ENCODE assay signal across 7 cellular contexts in the genomic region with DNA sequence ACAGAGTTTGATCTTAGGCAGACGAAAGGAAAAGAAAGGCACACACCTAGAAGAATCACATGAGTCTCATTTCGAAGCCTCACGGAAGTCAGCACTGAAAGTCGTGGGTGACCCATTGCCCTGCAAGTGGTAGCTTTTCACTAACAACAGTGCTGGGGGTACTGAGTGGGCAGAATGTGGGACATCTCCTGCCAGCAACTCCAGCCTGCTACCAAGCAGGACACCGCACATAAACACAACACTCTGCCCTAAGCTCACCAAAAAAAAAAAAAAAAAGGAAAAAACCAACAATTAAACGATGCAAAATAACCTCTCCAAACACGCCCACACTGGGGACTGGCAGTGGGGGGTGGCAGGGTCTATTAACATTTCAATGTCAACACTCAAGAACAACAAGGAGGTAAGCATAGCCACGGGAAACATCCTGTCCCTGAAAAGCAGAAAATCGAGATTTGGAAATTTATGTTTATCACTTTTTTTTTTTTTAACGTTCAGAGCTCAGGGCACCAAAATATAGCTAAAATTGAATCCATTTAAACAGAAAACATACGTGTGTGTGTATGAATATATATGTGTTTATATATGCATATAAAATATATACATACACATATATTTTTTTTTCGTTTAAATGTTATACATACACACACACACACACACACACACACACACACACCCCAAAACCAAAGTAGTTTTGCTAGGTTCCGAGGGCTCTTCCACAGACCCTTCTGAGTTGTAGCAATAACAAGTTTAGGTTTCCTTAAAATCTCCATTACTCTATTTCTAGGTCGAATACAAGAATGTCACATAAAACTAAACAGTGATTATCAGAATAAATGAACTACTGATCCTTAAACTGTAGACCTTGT. TPM values are rescaled to one million over a fixed set of nuclear protein-coding genes. Genes with fewer than 3 reads are reported as not detected.
DNase-seq lines count a peak whose midpoint lies in the region; ATAC-seq, FAIRE-seq and TF ChIP-seq lines count a peak whose summit lies in the region.

No MANE protein-coding gene starts in this region.

- TF ChIP-seq EP300 in gastroesophageal sphincter (IDR thresholded peaks at IDR 0.05), result no peak

- peak overlapping the region; percentile 95 for H3K4me3 ChIP-seq in HUES64 (ENCODE audit: low read length)
- peak overlapping the region; percentile 96 to 98 for H3K4me3 ChIP-seq in gastroesophageal sphincter
- H3K4me3 ChIP-seq in prostate gland, result peak overlapping the region; percentile 80 to 82

- H3K9me3 ChIP-seq in HUES64 (ENCODE audit: insufficient read depth, low read depth, low read length) (no peaks in the 10 kb centered on the region), gastroesophageal sphincter (no peaks in the 10 kb centered on the region), prostate gland (no peaks in the 10 kb centered on the region)

- no peaks in the 10 kb centered on the region for H3K27me3 ChIP-seq in HUES64 (ENCODE audit: insufficient read depth, low read length)
- H3K27me3 ChIP-seq in gastroesophageal sphincter, result no peaks in the 10 kb centered on the region
- H3K27me3 ChIP-seq in prostate gland (replicated peaks; ENCODE audit: insufficient read depth), result no peaks in the 10 kb centered on the region

- no peak for ATAC-seq in gastroesophageal sphincter
- ATAC-seq in HG02571 (IDR thresholded peaks at IDR 0.05; ENCODE audit: unreplicated experiment), result no peak

- no peak for TF ChIP-seq CTCF in gastroesophageal sphincter (IDR thresholded peaks at IDR 0.05)
- TF ChIP-seq CTCF in prostate gland (IDR thresholded peaks at IDR 0.05), result no peak

- H3K36me3 ChIP-seq in HUES64 (ENCODE audit: insufficient read depth, low read length), result peaks cover 7% of the 10 kb centered on the region
- no peaks in the 10 kb centered on the region for H3K36me3 ChIP-seq in gastroesophageal sphincter
- no peaks in the 10 kb centered on the region for H3K36me3 ChIP-seq in prostate gland

- H3K4me1 ChIP-seq in HUES64 (ENCODE audit: insufficient read depth, low read length) (peaks cover 44% of the 10 kb centered on the region), gastroesophageal sphincter (peaks cover 0 to 59% (median 0%) of the 10 kb centered on the region in 3 donors), prostate gland (replicated peaks) (no peaks in the 10 kb centered on the region)

- no peak for TF ChIP-seq POLR2A in GM12892 (IDR thresholded peaks at IDR 0.05; ENCODE audit: low read depth, low read length)
- TF ChIP-seq POLR2A in gastroesophageal sphincter (IDR thresholded peaks at IDR 0.05), result no peak
- TF ChIP-seq POLR2A in prostate gland (IDR thresholded peaks at IDR 0.05), result no peak

- WGBS in HUES64, result 0% methylated on average over 11 of the region's 14 CpGs
- WGBS in gastroesophageal sphincter (ENCODE audit: low coverage in 1 of 2), 2 donors, result 8% methylated on average over 11 to 14 of the region's 14 CpGs
- WGBS in prostate gland, result 6% methylated on average over 14 of the region's 14 CpGs

- H3K9ac ChIP-seq in HUES64 (ENCODE audit: low read depth, low read length), result peak overlapping the region; percentile 96

- peak; percentile 28 for DNase-seq in GM12892 (ENCODE audit: insufficient read length)
- peak; percentile 57 for DNase-seq in activated CD8-positive, alpha-beta memory T cell treated with anti-CD3 and anti-CD28 coated beads, Interleukin-2, amount 50 U/mL, for 48 hours
- DNase-seq in prostate gland (ENCODE audit: low spot score), result peak; percentile 21
- no peak for DNase-seq in NCI-H2196 treated with DMSO at 0.1 percent for 48 hours (lab: John Stamatoyannopoulos, UW; ENCODE audit: unreplicated experiment)

- intact Hi-C loops in prostate gland (cut with DNase I), result loop anchor here (5.0 kb wide), 1 partner anchor 73 kb away; the partner anchor contains the start of genes EEF1B2 and NDUFS1

- peak; percentile 92 for FAIRE-seq in GM12892 (lab: Jason Lieb, UNC)

- H3K27ac ChIP-seq in HUES64 (ENCODE audit: low read depth, low read length) (peak overlapping the region; percentile 96), gastroesophageal sphincter (peak overlapping the region; percentile 89 to 99 (median 99)), prostate gland (peak overlapping the region; percentile 99 to 100)

RNA-seq across cellular contexts. Expression of gene INO80D, which starts 2.1 kb away (rescaled TPM):
- 4.6 TPM for polyA plus RNA-seq in GM12892 (2012; ENCODE audit: missing spikeins)
- 6.5 TPM for polyA plus RNA-seq in HUES64 (2013, experiment 1 of 2)
- polyA plus RNA-seq in HUES64 (2013, experiment 2 of 2), result 6.8 TPM
- 10 to 100 TPM; 11.0 to 28.6 (median 21.2) TPM for total RNA-seq in gastroesophageal sphincter
- total RNA-seq in prostate gland, result 10 to 100 TPM; 11.7 to 32.8 TPM
